In the genomic region with DNA sequence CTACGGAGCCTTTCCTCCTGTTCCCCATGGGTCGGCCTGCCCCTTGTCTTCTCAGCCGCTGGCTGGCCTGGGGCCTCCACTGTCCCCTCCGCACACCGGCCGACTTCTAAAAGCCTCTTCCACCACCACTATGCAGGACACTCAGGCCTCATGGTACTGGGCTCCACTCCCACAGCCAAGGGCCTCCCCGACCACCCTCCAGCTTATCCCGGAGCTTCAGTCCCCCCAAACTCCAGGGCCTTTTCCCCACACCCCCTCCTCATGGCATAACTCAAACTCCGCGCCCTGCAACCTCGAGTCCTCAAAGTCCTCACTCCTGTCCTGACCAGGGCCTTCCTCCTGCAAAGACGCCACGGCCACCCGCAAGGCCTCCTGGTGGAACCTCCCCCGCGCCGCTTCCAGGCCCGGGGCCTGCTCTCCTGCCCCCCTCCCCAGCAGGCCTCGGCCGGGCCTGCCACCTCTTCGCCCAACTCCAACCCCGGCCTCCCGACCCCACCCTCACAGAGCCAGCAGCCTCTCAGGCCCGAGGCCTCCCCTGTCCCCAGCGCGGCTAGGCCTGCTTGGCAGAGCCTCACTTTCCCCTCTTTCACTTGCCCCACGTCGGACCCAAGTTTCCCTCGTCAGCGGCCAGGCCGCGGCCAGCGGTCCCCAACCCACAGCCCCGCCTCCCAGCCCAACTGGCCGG, we compare ENCODE assay signal across 1 cellular context.
TF ChIP-seq lines count a peak whose summit lies in the region.

No MANE protein-coding gene starts in this region.

TF ChIP-seq in K562, 482 proteins besides CTCF, POLR2A, EP300 and RAD21 (continued from another document and continues in another):
- TF ChIP-seq, protein P1, sequence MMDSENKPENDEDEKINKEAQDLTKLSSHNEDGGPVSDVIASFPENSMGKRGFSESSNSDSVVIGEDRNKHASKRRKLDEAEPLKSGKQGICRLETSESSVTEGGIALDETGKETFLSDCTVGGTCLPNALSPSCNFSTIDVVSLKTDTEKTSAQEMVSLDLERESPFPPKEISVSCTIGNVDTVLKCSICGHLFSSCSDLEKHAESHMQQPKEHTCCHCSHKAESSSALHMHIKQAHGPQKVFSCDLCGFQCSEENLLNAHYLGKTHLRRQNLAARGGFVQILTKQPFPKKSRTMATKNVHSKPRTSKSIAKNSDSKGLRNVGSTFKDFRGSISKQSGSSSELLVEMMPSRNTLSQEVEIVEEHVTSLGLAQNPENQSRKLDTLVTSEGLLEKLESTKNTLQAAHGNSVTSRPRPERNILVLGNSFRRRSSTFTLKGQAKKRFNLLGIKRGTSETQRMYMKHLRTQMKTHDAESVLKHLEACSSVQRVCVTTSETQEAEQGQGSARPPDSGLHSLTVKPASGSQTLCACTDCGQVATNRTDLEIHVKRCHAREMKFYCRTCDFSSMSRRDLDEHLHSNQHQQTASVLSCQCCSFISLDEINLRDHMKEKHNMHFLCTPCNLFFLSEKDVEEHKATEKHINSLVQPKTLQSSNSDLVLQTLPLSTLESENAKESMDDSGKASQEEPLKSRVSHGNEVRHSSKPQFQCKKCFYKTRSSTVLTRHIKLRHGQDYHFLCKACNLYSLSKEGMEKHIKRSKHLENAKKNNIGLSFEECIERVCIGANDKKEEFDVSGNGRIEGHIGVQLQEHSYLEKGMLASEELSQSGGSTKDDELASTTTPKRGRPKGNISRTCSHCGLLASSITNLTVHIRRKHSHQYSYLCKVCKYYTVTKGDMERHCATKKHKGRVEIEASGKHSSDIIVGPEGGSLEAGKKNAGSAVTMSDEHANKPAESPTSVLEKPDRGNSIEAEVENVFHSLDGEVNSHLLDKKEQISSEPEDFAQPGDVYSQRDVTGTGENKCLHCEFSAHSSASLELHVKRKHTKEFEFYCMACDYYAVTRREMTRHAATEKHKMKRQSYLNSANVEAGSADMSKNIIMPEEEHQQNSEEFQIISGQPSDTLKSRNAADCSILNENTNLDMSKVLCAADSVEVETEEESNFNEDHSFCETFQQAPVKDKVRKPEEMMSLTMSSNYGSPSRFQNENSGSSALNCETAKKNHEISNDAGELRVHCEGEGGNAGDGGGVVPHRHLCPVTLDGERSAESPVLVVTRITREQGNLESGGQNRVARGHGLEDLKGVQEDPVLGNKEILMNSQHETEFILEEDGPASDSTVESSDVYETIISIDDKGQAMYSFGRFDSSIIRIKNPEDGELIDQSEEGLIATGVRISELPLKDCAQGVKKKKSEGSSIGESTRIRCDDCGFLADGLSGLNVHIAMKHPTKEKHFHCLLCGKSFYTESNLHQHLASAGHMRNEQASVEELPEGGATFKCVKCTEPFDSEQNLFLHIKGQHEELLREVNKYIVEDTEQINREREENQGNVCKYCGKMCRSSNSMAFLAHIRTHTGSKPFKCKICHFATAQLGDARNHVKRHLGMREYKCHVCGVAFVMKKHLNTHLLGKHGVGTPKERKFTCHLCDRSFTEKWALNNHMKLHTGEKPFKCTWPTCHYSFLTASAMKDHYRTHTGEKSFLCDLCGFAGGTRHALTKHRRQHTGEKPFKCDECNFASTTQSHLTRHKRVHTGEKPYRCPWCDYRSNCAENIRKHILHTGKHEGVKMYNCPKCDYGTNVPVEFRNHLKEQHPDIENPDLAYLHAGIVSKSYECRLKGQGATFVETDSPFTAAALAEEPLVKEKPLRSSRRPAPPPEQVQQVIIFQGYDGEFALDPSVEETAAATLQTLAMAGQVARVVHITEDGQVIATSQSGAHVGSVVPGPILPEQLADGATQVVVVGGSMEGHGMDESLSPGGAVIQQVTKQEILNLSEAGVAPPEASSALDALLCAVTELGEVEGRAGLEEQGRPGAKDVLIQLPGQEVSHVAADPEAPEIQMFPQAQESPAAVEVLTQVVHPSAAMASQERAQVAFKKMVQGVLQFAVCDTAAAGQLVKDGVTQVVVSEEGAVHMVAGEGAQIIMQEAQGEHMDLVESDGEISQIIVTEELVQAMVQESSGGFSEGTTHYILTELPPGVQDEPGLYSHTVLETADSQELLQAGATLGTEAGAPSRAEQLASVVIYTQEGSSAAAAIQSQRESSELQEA (IDR thresholded peaks at IDR 0.05; ENCODE audit: low read depth) = no peak
- TF ChIP-seq MCM3 (IDR thresholded peaks at IDR 0.05) = no peak
- no peak for TF ChIP-seq ZNF586 (CRISPR knock-in tag; conservative IDR thresholded peaks at IDR 0.05)
- TF ChIP-seq DDX20 (tag; IDR thresholded peaks at IDR 0.05; ENCODE audit: low read depth) = no peak
- peak; percentile 81 for TF ChIP-seq RBM22 (IDR thresholded peaks at IDR 0.05; ENCODE audit: low read depth, low read length, poor library complexity, severe bottlenecking)
- no peak for TF ChIP-seq RAD51 (IDR thresholded peaks at IDR 0.05; ENCODE audit: borderline replicate concordance, low read depth)
- TF ChIP-seq MTA1 (IDR thresholded peaks at IDR 0.05; ENCODE audit: borderline replicate concordance) = no peak; the same call in 1 of the 2 replicates
- TF ChIP-seq HIVEP1 (CRISPR knock-in tag; IDR thresholded peaks at IDR 0.05) = peak; percentile 31; the same call in 1 of the 2 replicates
- TF ChIP-seq FOXJ3 (CRISPR knock-in tag; IDR thresholded peaks at IDR 0.05) = no peak
- peak; percentile 29 for TF ChIP-seq KAT2B (IDR thresholded peaks at IDR 0.05; ENCODE audit: low read depth, low read length)
- TF ChIP-seq KLF10 (CRISPR knock-in tag; IDR thresholded peaks at IDR 0.05) = no peak
- TF ChIP-seq, protein P2, sequence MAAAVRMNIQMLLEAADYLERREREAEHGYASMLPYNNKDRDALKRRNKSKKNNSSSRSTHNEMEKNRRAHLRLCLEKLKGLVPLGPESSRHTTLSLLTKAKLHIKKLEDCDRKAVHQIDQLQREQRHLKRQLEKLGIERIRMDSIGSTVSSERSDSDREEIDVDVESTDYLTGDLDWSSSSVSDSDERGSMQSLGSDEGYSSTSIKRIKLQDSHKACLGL (CRISPR knock-in tag; IDR thresholded peaks at IDR 0.05; ENCODE audit: borderline replicate concordance, poor library complexity, severe bottlenecking) = no peak
- TF ChIP-seq MCM2 (IDR thresholded peaks at IDR 0.05; ENCODE audit: low read depth) = no peak
- no peak for TF ChIP-seq ZNF239 (CRISPR knock-in tag; IDR thresholded peaks at IDR 0.05)
- no peak for TF ChIP-seq ZNF197 (CRISPR knock-in tag; IDR thresholded peaks at IDR 0.05; ENCODE audit: low read depth)
- TF ChIP-seq PRDM10 (IDR thresholded peaks at IDR 0.05; ENCODE audit: partially characterized antibody) = peak; percentile 41
- TF ChIP-seq, protein P3, sequence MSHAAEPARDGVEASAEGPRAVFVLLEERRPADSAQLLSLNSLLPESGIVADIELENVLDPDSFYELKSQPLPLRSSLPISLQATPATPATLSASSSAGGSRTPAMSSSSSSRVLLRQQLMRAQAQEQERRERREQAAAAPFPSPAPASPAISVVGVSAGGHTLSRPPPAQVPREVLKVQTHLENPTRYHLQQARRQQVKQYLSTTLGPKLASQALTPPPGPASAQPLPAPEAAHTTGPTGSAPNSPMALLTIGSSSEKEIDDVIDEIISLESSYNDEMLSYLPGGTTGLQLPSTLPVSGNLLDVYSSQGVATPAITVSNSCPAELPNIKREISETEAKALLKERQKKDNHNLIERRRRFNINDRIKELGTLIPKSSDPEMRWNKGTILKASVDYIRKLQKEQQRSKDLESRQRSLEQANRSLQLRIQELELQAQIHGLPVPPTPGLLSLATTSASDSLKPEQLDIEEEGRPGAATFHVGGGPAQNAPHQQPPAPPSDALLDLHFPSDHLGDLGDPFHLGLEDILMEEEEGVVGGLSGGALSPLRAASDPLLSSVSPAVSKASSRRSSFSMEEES (CRISPR knock-in tag; IDR thresholded peaks at IDR 0.05) = no peak
- no peak for TF ChIP-seq XRCC3 (IDR thresholded peaks at IDR 0.05)
- no peak for TF ChIP-seq ZNF23 (CRISPR knock-in tag; IDR thresholded peaks at IDR 0.05)
- no peak for TF ChIP-seq MED1 (CRISPR knock-in tag; IDR thresholded peaks at IDR 0.05; ENCODE audit: borderline replicate concordance)
- TF ChIP-seq, protein P4, sequence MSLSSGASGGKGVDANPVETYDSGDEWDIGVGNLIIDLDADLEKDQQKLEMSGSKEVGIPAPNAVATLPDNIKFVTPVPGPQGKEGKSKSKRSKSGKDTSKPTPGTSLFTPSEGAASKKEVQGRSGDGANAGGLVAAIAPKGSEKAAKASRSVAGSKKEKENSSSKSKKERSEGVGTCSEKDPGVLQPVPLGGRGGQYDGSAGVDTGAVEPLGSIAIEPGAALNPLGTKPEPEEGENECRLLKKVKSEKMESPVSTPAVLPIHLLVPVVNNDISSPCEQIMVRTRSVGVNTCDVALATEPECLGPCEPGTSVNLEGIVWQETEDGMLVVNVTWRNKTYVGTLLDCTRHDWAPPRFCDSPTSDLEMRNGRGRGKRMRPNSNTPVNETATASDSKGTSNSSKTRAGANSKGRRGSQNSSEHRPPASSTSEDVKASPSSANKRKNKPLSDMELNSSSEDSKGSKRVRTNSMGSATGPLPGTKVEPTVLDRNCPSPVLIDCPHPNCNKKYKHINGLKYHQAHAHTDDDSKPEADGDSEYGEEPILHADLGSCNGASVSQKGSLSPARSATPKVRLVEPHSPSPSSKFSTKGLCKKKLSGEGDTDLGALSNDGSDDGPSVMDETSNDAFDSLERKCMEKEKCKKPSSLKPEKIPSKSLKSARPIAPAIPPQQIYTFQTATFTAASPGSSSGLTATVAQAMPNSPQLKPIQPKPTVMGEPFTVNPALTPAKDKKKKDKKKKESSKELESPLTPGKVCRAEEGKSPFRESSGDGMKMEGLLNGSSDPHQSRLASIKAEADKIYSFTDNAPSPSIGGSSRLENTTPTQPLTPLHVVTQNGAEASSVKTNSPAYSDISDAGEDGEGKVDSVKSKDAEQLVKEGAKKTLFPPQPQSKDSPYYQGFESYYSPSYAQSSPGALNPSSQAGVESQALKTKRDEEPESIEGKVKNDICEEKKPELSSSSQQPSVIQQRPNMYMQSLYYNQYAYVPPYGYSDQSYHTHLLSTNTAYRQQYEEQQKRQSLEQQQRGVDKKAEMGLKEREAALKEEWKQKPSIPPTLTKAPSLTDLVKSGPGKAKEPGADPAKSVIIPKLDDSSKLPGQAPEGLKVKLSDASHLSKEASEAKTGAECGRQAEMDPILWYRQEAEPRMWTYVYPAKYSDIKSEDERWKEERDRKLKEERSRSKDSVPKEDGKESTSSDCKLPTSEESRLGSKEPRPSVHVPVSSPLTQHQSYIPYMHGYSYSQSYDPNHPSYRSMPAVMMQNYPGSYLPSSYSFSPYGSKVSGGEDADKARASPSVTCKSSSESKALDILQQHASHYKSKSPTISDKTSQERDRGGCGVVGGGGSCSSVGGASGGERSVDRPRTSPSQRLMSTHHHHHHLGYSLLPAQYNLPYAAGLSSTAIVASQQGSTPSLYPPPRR (CRISPR knock-in tag; IDR thresholded peaks at IDR 0.05; ENCODE audit: borderline replicate concordance) = no peak
- TF ChIP-seq ZNF778 (CRISPR knock-in tag; IDR thresholded peaks at IDR 0.05) = no peak
- no peak for TF ChIP-seq E4F1 (CRISPR knock-in tag; IDR thresholded peaks at IDR 0.05; ENCODE audit: borderline replicate concordance)
- no peak; the same call in 1 of the 2 replicates for TF ChIP-seq ZFX (CRISPR knock-in tag; IDR thresholded peaks at IDR 0.05)
- peak; percentile 45; the same call in 1 of the 2 replicates for TF ChIP-seq ZNF766 (CRISPR knock-in tag; conservative IDR thresholded peaks at IDR 0.05)
- TF ChIP-seq NFATC3 (IDR thresholded peaks at IDR 0.05) = no peak
- no peak for TF ChIP-seq MBD2 (IDR thresholded peaks at IDR 0.05; ENCODE audit: borderline replicate concordance, low read depth)
- TF ChIP-seq ETS2 (tag; IDR thresholded peaks at IDR 0.05; ENCODE audit: borderline replicate concordance, poor library complexity, severe bottlenecking) = no peak
- no peak for TF ChIP-seq ZNF589 (CRISPR knock-in tag; IDR thresholded peaks at IDR 0.05; ENCODE audit: low read depth)
- TF ChIP-seq TEAD2 (tag; IDR thresholded peaks at IDR 0.05) = no peak
- no peak for TF ChIP-seq ZNF134 (CRISPR knock-in tag; conservative IDR thresholded peaks at IDR 0.05)
- TF ChIP-seq ZNF133 (CRISPR knock-in tag; IDR thresholded peaks at IDR 0.05) = no peak
- TF ChIP-seq EHMT2 (IDR thresholded peaks at IDR 0.05) = no peak
- TF ChIP-seq, protein P5, sequence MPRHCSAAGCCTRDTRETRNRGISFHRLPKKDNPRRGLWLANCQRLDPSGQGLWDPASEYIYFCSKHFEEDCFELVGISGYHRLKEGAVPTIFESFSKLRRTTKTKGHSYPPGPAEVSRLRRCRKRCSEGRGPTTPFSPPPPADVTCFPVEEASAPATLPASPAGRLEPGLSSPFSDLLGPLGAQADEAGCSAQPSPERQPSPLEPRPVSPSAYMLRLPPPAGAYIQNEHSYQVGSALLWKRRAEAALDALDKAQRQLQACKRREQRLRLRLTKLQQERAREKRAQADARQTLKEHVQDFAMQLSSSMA (CRISPR knock-in tag; IDR thresholded peaks at IDR 0.05) = no peak
